Comparison of ENCODE assay signal across 8 cellular contexts in the genomic region with DNA sequence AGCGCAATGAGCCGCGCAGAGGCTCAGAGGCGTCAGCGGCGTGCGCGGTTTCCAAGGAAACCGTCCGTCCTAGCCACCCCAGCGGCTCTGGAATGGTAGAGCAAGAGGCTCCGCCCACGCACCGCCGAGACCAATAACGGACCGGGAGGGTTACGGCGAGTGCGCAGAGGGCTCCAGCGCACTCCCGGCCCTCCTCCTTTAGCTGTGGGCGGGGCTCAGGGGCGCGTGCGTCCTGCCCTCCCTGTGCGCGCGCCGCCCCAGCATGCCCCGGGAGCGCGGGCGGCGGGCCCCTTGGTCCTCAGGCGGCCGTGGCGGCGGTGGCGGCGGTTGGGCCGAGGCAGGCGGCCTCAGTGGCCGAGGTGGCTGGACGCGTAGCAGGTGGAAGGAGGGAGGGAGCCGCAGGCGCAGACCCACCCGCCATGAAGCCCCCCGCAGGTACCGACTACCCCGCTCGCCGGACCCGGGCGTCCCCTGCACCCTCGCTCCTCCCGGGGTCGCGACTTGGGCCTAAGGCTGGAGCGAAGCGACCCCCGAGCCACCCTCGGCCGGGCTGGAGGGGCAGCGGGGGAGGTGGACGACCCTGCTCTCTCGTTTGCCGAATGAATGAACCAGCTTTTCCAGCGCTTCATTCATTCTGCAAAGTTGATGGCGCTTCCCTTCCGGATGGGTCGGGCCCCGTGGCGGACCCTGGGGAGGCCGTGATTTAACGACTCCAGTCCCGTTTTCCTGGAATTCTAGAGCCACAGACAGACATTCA. TPM values are rescaled to one million over a fixed set of nuclear protein-coding genes. Genes with fewer than 3 reads are reported as not detected.
A peak's percentile ranks its signal among the peaks of the same experiment; 100 is the strongest.
DNase-seq lines count a peak whose midpoint lies in the region; ATAC-seq and TF ChIP-seq lines count a peak whose summit lies in the region.

A gene (plus strand): TSS at position 260 of the 757 bp plus-strand sequence. CDS start 160 bp downstream, at position 420.

- TF ChIP-seq RAD21 in liver (IDR thresholded peaks at IDR 0.05), result no peak

- peak within 1 kb of the TSS; percentile 62 for H3K27ac Mint-ChIP-seq in activated CD4-positive, alpha-beta memory T cell treated with anti-CD3 and anti-CD28 coated beads for 36 hours

- H3K4me3 ChIP-seq in dorsolateral prefrontal cortex (peak within 1 kb of the TSS; percentile 68 to 100 (median 93)), liver (ENCODE audit: low read depth in 1 of 3, low read length in 3 of 3) (peak within 1 kb of the TSS; percentile 77 to 92 (median 84))

- DNase-seq in NCI-H82 treated with DMSO at 0.1 percent for 48 hours (lab: John Stamatoyannopoulos, UW; ENCODE audit: unreplicated experiment), result peak; percentile 87
- DNase-seq in activated CD4-positive, alpha-beta memory T cell treated with anti-CD3 and anti-CD28 coated beads for 36 hours, result peak; percentile 100
- DNase-seq in dorsolateral prefrontal cortex, result peak; percentile 96 to 99 (median 99)
- peak; percentile 100 for DNase-seq in stimulated activated CD4-positive, alpha-beta T cell treated with anti-CD3 and anti-CD28 coated beads, Interleukin-4, amount 100 ng/mL, for 24 hours

- POLR2A ChIA-PET in activated CD4-positive, alpha-beta memory T cell treated with anti-CD3 and anti-CD28 coated beads for 36 hours (lab: Charles Lee), result interaction anchor here (1.4 kb wide), 1 partner anchor 84 kb away, joined by 3 read pairs; no protein-coding TSS in a partner anchor

- under 1% methylated on average over 78 of the region's 78 CpGs for WGBS in liver

- intact Hi-C loops in activated CD4-positive, alpha-beta memory T cell treated with anti-CD3 and anti-CD28 coated beads for 36 hours (cut with micrococcal nuclease), result loop anchor here (1.0 to 10.0 kb wide), 5 partner anchors 33 to 719 kb away; a partner anchor contains a TSS
- intact Hi-C loops in dorsolateral prefrontal cortex (cut with DNase I), result loop anchor here in 1 of 2 donors (5.0 kb wide), 1 partner anchor 38 kb away; no protein-coding TSS in a partner anchor

- peaks cover 9% of the 10 kb centered on the region for H3K36me3 Mint-ChIP-seq in activated CD4-positive, alpha-beta memory T cell treated with anti-CD3 and anti-CD28 coated beads for 36 hours

- TF ChIP-seq CTCF in C4-2B (conservative IDR thresholded peaks at IDR 0.05), result no peak
- peak in 39 of 56 donors; percentile 5 to 53 (median 32) for TF ChIP-seq CTCF in dorsolateral prefrontal cortex (IDR thresholded peaks at IDR 0.05 in 54 of 56, conservative IDR thresholded peaks at IDR 0.05 in 2 of 56; ENCODE audit: low read depth in 1 of 56, partially characterized antibody in 56 of 56)
- TF ChIP-seq CTCF in liver (IDR thresholded peaks at IDR 0.05; ENCODE audit: low read depth, low read length, missing input control), result no peak

- CTCF ChIA-PET in activated CD4-positive, alpha-beta memory T cell treated with anti-CD3 and anti-CD28 coated beads for 36 hours (lab: Charles Lee), result interaction anchor here (1.0 kb wide), 1 partner anchor 137 kb away, joined by 5 read pairs; no protein-coding TSS in a partner anchor

- H3K4me3 Mint-ChIP-seq in activated CD4-positive, alpha-beta memory T cell treated with anti-CD3 and anti-CD28 coated beads for 36 hours, result peak within 1 kb of the TSS; percentile 95

- H3K27me3 ChIP-seq in dorsolateral prefrontal cortex (no peaks in the 10 kb centered on the region), liver (ENCODE audit: control insufficient read depth in 4 of 4, insufficient read depth in 4 of 4, low read length in 3 of 4) (no peaks in the 10 kb centered on the region)

- H3K9me3 Mint-ChIP-seq in activated CD4-positive, alpha-beta memory T cell treated with anti-CD3 and anti-CD28 coated beads for 36 hours, result no peaks in the 10 kb centered on the region

- peaks cover 10 to 48% (median 36%) of the 10 kb centered on the region in 4 donors for H3K4me1 ChIP-seq in liver (ENCODE audit: control insufficient read depth in 4 of 4, insufficient read depth in 4 of 4, low read length in 3 of 4)

- no peaks in the 10 kb centered on the region for H3K27me3 Mint-ChIP-seq in activated CD4-positive, alpha-beta memory T cell treated with anti-CD3 and anti-CD28 coated beads for 36 hours

- H3K27ac ChIP-seq in C4-2B (peak within 1 kb of the TSS; percentile 97), dorsolateral prefrontal cortex (peak within 1 kb of the TSS in 52 of 59 donors; percentile 22 to 100 (median 95)), liver (ENCODE audit: low read depth in 1 of 2, low read length in 2 of 2) (peak within 1 kb of the TSS; percentile 55 to 75)

- H3K9me3 ChIP-seq in liver (ENCODE audit: control insufficient read depth in 4 of 4, low read length in 3 of 4), result no peaks in the 10 kb centered on the region

- H3K36me3 ChIP-seq in liver (ENCODE audit: control insufficient read depth in 4 of 4, insufficient read depth in 3 of 4, low read depth in 1 of 4, low read length in 3 of 4), result no peaks in the 10 kb centered on the region

- H3K9ac ChIP-seq in liver (ENCODE audit: low read depth in 1 of 2, low read length in 2 of 2), result peak within 1 kb of the TSS; percentile 21 to 87

- H3K4me1 Mint-ChIP-seq in activated CD4-positive, alpha-beta memory T cell treated with anti-CD3 and anti-CD28 coated beads for 36 hours (ENCODE audit: low read depth), result peaks cover 58% of the 10 kb centered on the region

- ATAC-seq in GM19397 (IDR thresholded peaks at IDR 0.05; ENCODE audit: unreplicated experiment), result peak; percentile 61
- peak; percentile 56 for ATAC-seq in HG03571 (IDR thresholded peaks at IDR 0.05; ENCODE audit: unreplicated experiment)

TF ChIP-seq in liver, 16 proteins besides CTCF, POLR2A, EP300 and RAD21:
- TF ChIP-seq RXRA (IDR thresholded peaks at IDR 0.05) (no peak), HNF4A (conservative IDR thresholded peaks at IDR 0.05) (peak in 1 of 2 donors; percentile 16), NR2F2 (IDR thresholded peaks at IDR 0.05) (no peak), GABPA (IDR thresholded peaks at IDR 0.05 in 1 of 2, conservative IDR thresholded peaks at IDR 0.05 in 1 of 2) (peak in 1 of 2 donors; percentile 62), SP1 (IDR thresholded peaks at IDR 0.05) (peak; percentile 73), YY1 (IDR thresholded peaks at IDR 0.05) (peak; percentile 58), HNF4G (IDR thresholded peaks at IDR 0.05) (no peak), TAF1 (conservative IDR thresholded peaks at IDR 0.05) (no peak), EGR1 (IDR thresholded peaks at IDR 0.05; ENCODE audit: low read depth in 2 of 2) (peak; percentile 92 to 96)
- TF ChIP-seq, protein P1, sequence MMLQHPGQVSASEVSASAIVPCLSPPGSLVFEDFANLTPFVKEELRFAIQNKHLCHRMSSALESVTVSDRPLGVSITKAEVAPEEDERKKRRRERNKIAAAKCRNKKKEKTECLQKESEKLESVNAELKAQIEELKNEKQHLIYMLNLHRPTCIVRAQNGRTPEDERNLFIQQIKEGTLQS (IDR thresholded peaks at IDR 0.05), result no peak
- TF ChIP-seq, protein P2, sequence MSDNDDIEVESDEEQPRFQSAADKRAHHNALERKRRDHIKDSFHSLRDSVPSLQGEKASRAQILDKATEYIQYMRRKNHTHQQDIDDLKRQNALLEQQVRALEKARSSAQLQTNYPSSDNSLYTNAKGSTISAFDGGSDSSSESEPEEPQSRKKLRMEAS (IDR thresholded peaks at IDR 0.05), result peak; percentile 72

RNA-seq across cellular contexts. Expression of the gene that starts here (rescaled TPM):
- 100 to 1,000 TPM; 126 TPM for total RNA-seq in activated CD4-positive, alpha-beta memory T cell treated with anti-CD3 and anti-CD28 coated beads for 36 hours
- 100 to 1,000 TPM in 67 of 120 experiments, 10 to 100 TPM in 53; 63.4 to 133 (median 103) TPM for total RNA-seq in dorsolateral prefrontal cortex
- 10 to 100 TPM; 45.6 to 56.2 TPM for total RNA-seq in liver
- polyA plus RNA-seq in liver, result 10 to 100 TPM; 39.1 to 43.8 TPM

Comparison
In these comparisons a context has a peak if more than half of its experiments do, and no peak if none do; other contexts are left out.
1. Peak in every context shown above with its lines: DNase-seq, ATAC-seq, H3K4me3 ChIP-seq and H3K27ac ChIP-seq.
2. CTCF ChIP-seq: peak in dorsolateral prefrontal cortex (39 of 56); none in C4-2B (single experiment) and liver (single experiment).